In the genomic region with DNA sequence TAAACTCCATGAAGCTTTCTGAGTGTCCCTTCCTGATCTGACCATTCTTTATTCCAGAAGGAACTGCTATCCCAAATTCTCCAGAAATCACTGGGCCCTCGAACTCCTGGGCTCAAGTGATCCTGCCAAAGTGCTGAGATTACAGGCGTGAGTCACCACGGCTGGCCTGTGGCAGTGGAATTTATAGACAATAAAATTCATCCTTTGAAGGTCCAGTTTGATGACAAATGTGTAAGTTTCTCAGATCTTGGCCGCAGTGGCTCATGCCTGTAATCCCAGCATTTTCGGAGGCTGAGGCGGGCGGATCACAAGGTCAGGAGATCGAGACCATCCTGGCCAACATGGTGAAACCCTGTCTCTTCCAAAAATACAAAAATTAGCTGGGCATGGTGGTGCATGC, we compare ENCODE assay signal across 8 cellular contexts.
A peak's percentile ranks its signal among the peaks of the same experiment; 100 is the strongest.
DNase-seq lines count a peak whose midpoint lies in the region; TF ChIP-seq lines count a peak whose summit lies in the region.
"Not testable (repeated sequence)": the region's sequence is repeated elsewhere in the genome, so short reads cannot be mapped to it uniquely, and the experiment has no call there.

No MANE protein-coding gene starts in this region.

- H3K27ac Mint-ChIP-seq in HFFc6, result peak overlapping the region; percentile 36; the same call in 1 of the 2 replicates

- H3K9me3 Mint-ChIP-seq in HFFc6, result peaks cover 12% of the 10 kb centered on the region; the same call in 1 of the 2 replicates

- H3K27me3 Mint-ChIP-seq in HFFc6 (ENCODE audit: insufficient read depth), result not testable (repeated sequence)

- H3K36me3 ChIP-seq in BLaER1 treated with 17β-estradiol and CSF1 and Interleukin-3, amounts not matched to agents 10 nM and 100 nM, result peaks cover 0 to 72% (median 29%) of the 10 kb centered on the region in 11 experiments; a peak in 18 of 22 replicates
- H3K36me3 ChIP-seq in prostate gland, uterus: not testable (repeated sequence)

- not testable (repeated sequence) for H3K4me3 Mint-ChIP-seq in HFFc6

- WGBS in prostate gland, result 21% methylated on average over 8 of the region's 8 CpGs

- H3K4me1 Mint-ChIP-seq in HFFc6 (ENCODE audit: low read depth), result peaks cover 41% of the 10 kb centered on the region

- H3K27me3 ChIP-seq in BLaER1 treated with 17β-estradiol and CSF1 and Interleukin-3, amounts not matched to agents 10 nM and 100 nM; prostate gland (replicated peaks; ENCODE audit: insufficient read depth); uterus: not testable (repeated sequence)

- peak overlapping the region; percentile 71 to 92 (median 84) for H3K4me2 ChIP-seq in BLaER1 treated with 17β-estradiol and CSF1 and Interleukin-3, amounts not matched to agents 10 nM and 100 nM

- H3K9me3 ChIP-seq in BLaER1 treated with 17β-estradiol and CSF1 and Interleukin-3, amounts not matched to agents 10 nM and 100 nM (replicated peaks in 1 of 11), result peaks cover 7 to 13% (median 10%) of the 10 kb centered on the region in 11 experiments; a peak in 20 of 22 replicates
- H3K9me3 ChIP-seq in prostate gland, uterus: not testable (repeated sequence)

- peaks cover 65 to 100% (median 98%) of the 10 kb centered on the region in 10 experiments for H3K4me1 ChIP-seq in BLaER1 treated with 17β-estradiol and CSF1 and Interleukin-3, amounts not matched to agents 10 nM and 100 nM
- H3K4me1 ChIP-seq in prostate gland (replicated peaks), result not testable (repeated sequence)
- H3K4me1 ChIP-seq in uterus, result peaks cover 12 to 16% of the 10 kb centered on the region in 2 donors

- TF ChIP-seq CTCF in HFFc6 (IDR thresholded peaks at IDR 0.05); cardiac fibroblast (IDR thresholded peaks at IDR 0.05; ENCODE audit: low read depth, low read length); foreskin fibroblast (IDR thresholded peaks at IDR 0.05; ENCODE audit: low read depth, low read length); prostate gland (IDR thresholded peaks at IDR 0.05); uterus (IDR thresholded peaks at IDR 0.05): not testable (repeated sequence)

- peak overlapping the region in 6 of 11 experiments; percentile 56 to 93 (median 65); a peak in 10 of 22 replicates for H3K27ac ChIP-seq in BLaER1 treated with 17β-estradiol and CSF1 and Interleukin-3, amounts not matched to agents 10 nM and 100 nM
- H3K27ac ChIP-seq in prostate gland, result not testable (repeated sequence)
- H3K27ac ChIP-seq in uterus, result peak overlapping the region; percentile 75 to 78

- H3K36me3 Mint-ChIP-seq in HFFc6 (ENCODE audit: low read depth), result not testable (repeated sequence)

- intact Hi-C loops in prostate gland (cut with DNase I); uterus (cut with DNase I; ENCODE audit: low total_unique reads): not testable (repeated sequence)

- H4K20me1 ChIP-seq in BLaER1 treated with 17β-estradiol and CSF1 and Interleukin-3, amounts not matched to agents 10 nM and 100 nM, result peaks cover 0 to 100% (median 34%) of the 10 kb centered on the region in 11 experiments; a peak in 16 of 22 replicates

- TF ChIP-seq POLR2A in prostate gland (IDR thresholded peaks at IDR 0.05); uterus (IDR thresholded peaks at IDR 0.05): not testable (repeated sequence)

- H3K4me3 ChIP-seq in BLaER1 treated with 17β-estradiol and CSF1 and Interleukin-3, amounts not matched to agents 10 nM and 100 nM; cardiac fibroblast (replicated peaks in 1 of 2; ENCODE audit: low read depth in 2 of 2, low read length in 2 of 2); foreskin fibroblast (ENCODE audit: low read depth in 1 of 2, low read length in 2 of 2); prostate gland; uterus: not testable (repeated sequence)

- peak; percentile 91 for DNase-seq in HFFc6
- peak; percentile 10 for DNase-seq in RKO (ENCODE audit: low spot score)
- DNase-seq in cardiac fibroblast (ENCODE audit: low read depth in 2 of 2), result peak; percentile 46 to 67
- DNase-seq in foreskin fibroblast, result peak; percentile 63 to 78
- peak; percentile 87 for DNase-seq in islet precursor cell
- peak; percentile 63 for DNase-seq in prostate gland (ENCODE audit: low spot score)
- peak; percentile 79 to 80 for DNase-seq in uterus

- peak overlapping the region in 1 of 11 experiments; percentile 36; a peak in 1 of 22 replicates for H3K9ac ChIP-seq in BLaER1 treated with 17β-estradiol and CSF1 and Interleukin-3, amounts not matched to agents 10 nM and 100 nM

Comparison
In these comparisons a context has a peak if more than half of its experiments do, and no peak if none do; other contexts are left out.
1. DNase-seq: peak in every context shown above with its lines; median percentile 91 in HFFc6; 87 in islet precursor cell; 80 in uterus; 70 in foreskin fibroblast; 63 in prostate gland; 56 in cardiac fibroblast; 10 in RKO.